ENCODE assay signal across 8 cellular contexts in genomic region chr6:18265099-18265372, GRCh38. TPM values are rescaled to one million over a fixed set of nuclear protein-coding genes. Genes with fewer than 3 reads are reported as not detected.
DNase-seq lines count a peak whose midpoint lies in the region; ATAC-seq and TF ChIP-seq lines count a peak whose summit lies in the region.

No MANE protein-coding gene starts in this region.

- no peaks in the 10 kb centered on the region for H3K27me3 ChIP-seq in tibial nerve

- no peak for TF ChIP-seq POLR2A in tibial nerve (IDR thresholded peaks at IDR 0.05)

- 10 to 12% methylated on average over 2 of the region's 2 CpGs for WGBS in tibial nerve, 2 donors

- no peaks in the 10 kb centered on the region for H3K36me3 ChIP-seq in tibial nerve

- peak overlapping the region; percentile 97 for H3K27ac Mint-ChIP-seq in activated T-cell treated with anti-CD3 and anti-CD28 coated beads, Interleukin-2, amount 50 U/mL, for 24 hours
- peak overlapping the region; percentile 94 for H3K27ac Mint-ChIP-seq in activated naive CD8-positive, alpha-beta T cell treated with anti-CD3 and anti-CD28 coated beads for 36 hours

- H3K27me3 Mint-ChIP-seq in activated T-cell treated with anti-CD3 and anti-CD28 coated beads, Interleukin-2, amount 50 U/mL, for 24 hours: no peaks in the 10 kb centered on the region
- H3K27me3 Mint-ChIP-seq in activated naive CD8-positive, alpha-beta T cell treated with anti-CD3 and anti-CD28 coated beads for 36 hours: no peaks in the 10 kb centered on the region

- H3K27ac ChIP-seq in tibial nerve: peak overlapping the region; percentile 98 to 99 (median 99)

- TF ChIP-seq EP300 in tibial nerve (IDR thresholded peaks at IDR 0.05): no peak

- peak overlapping the region; percentile 33 to 89 (median 88) for H3K4me3 ChIP-seq in tibial nerve

- H3K9me3 ChIP-seq in tibial nerve: no peaks in the 10 kb centered on the region

- no peak for DNase-seq in activated T-cell treated with anti-CD3 and anti-CD28 coated beads, Interleukin-2, amount 50 U/mL, for 24 hours
- no peak for DNase-seq in activated T-cell treated with anti-CD3 and anti-CD28 coated beads, Interleukin-2, amount 50 U/mL, for 48 hours
- no peak for DNase-seq in activated naive CD8-positive, alpha-beta T cell treated with anti-CD3 and anti-CD28 coated beads for 36 hours
- DNase-seq in left kidney (ENCODE audit: low read depth, low spot score) (peak; percentile 20), tibial nerve (ENCODE audit: low spot score in 2 of 2) (no peak), putamen (ENCODE audit: low spot score) (no peak)
- DNase-seq in stimulated activated CD8-positive, alpha-beta memory T cell treated with anti-CD3 and anti-CD28 coated beads, Interleukin-4, amount 100 ng/mL, for 48 hours: no peak

- H3K4me1 Mint-ChIP-seq in activated T-cell treated with anti-CD3 and anti-CD28 coated beads, Interleukin-2, amount 50 U/mL, for 24 hours (ENCODE audit: low read depth): peaks cover 43% of the 10 kb centered on the region
- H3K4me1 Mint-ChIP-seq in activated naive CD8-positive, alpha-beta T cell treated with anti-CD3 and anti-CD28 coated beads for 36 hours: peaks cover 34% of the 10 kb centered on the region

- H3K4me1 ChIP-seq in tibial nerve: peaks cover 0 to 37% (median 11%) of the 10 kb centered on the region in 4 donors

- no peak for ATAC-seq in HG03108 (IDR thresholded peaks at IDR 0.05; ENCODE audit: unreplicated experiment)

- H3K9me3 Mint-ChIP-seq in activated T-cell treated with anti-CD3 and anti-CD28 coated beads, Interleukin-2, amount 50 U/mL, for 24 hours: no peaks in the 10 kb centered on the region
- no peaks in the 10 kb centered on the region for H3K9me3 Mint-ChIP-seq in activated naive CD8-positive, alpha-beta T cell treated with anti-CD3 and anti-CD28 coated beads for 36 hours

- TF ChIP-seq CTCF in tibial nerve (IDR thresholded peaks at IDR 0.05): no peak

- H3K36me3 Mint-ChIP-seq in activated T-cell treated with anti-CD3 and anti-CD28 coated beads, Interleukin-2, amount 50 U/mL, for 24 hours (ENCODE audit: low read depth): peaks cover 45% of the 10 kb centered on the region
- H3K36me3 Mint-ChIP-seq in activated naive CD8-positive, alpha-beta T cell treated with anti-CD3 and anti-CD28 coated beads for 36 hours: peaks cover 36% of the 10 kb centered on the region

- peak overlapping the region; percentile 89 for H3K4me3 Mint-ChIP-seq in activated T-cell treated with anti-CD3 and anti-CD28 coated beads, Interleukin-2, amount 50 U/mL, for 24 hours
- H3K4me3 Mint-ChIP-seq in activated naive CD8-positive, alpha-beta T cell treated with anti-CD3 and anti-CD28 coated beads for 36 hours: peak overlapping the region; percentile 84

RNA-seq across cellular contexts. Expression of gene DEK, which starts 0.7 kb away (rescaled TPM):
- total RNA-seq in activated naive CD8-positive, alpha-beta T cell treated with anti-CD3 and anti-CD28 coated beads for 36 hours: 100 to 1,000 TPM; 223 to 241 TPM
- 100 to 1,000 TPM; 112 to 147 (median 123) TPM for total RNA-seq in tibial nerve
